1 cellular context compared by ENCODE assay signal in the genomic region with DNA sequence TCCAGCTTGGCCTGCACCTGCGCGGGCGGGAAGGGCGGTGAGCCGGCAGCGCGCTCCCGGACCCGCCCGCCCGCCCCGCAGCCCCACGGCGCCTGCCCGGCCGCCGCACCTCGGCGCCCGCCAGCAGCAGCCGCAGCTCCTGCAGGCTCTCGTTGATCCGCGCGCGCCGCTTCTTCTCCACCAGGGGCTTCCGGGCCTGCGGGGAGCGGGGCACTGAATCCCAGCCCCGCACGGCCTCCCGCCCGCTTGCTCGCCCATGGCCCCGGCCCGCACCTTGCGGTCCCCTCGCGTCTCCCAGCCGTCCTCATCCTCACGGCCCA.
TF ChIP-seq lines count a peak whose summit lies in the region.

No MANE protein-coding gene starts in this region.

TF ChIP-seq in endothelial cell of umbilical vein, 7 proteins besides CTCF, POLR2A, EP300 and RAD21 (continued from another document):
- TF ChIP-seq EZH2 (IDR thresholded peaks at IDR 0.05; ENCODE audit: borderline replicate concordance, low read depth, low read length, severe bottlenecking) (no peak), MAX (IDR thresholded peaks at IDR 0.05; ENCODE audit: insufficient read depth, insufficient read length) (no peak)
